Comparison of ENCODE assay signal across 1 cellular context in the genomic region with DNA sequence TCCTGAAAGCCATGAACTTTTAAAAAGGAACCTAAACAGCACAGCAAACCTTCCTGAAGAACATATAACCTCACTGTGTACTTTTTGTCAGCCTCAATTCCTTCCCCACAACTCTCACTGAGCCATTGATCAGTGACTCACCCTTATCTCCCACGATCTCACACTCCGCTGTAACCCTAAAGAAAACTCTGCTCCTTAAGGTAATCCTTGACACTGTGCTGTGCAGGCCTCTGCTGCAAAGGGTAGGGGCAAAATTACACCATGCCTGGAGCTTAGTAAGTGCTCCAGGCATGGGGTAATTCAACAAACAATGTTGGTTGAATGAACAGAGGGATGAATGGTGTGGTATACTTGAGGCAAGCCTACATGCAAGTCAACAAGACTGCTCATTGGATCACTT.
TF ChIP-seq lines count a peak whose summit lies in the region.

No MANE protein-coding gene starts in this region.

TF ChIP-seq in GM23338, 12 proteins besides CTCF, POLR2A, EP300 and RAD21 (continued from another document):
- TF ChIP-seq ZNF114 (CRISPR knock-in tag; IDR thresholded peaks at IDR 0.05): no peak
- no peak for TF ChIP-seq EZH2phosphoT487 (IDR thresholded peaks at IDR 0.05; ENCODE audit: unreplicated experiment)
